ENCODE assay signal across 18 cellular contexts in genomic region chr2:214542866-214543265, GRCh38.
DNase-seq lines count a peak whose midpoint lies in the region; ATAC-seq and TF ChIP-seq lines count a peak whose summit lies in the region.
"Had no signal": no experiment of that assay in that cellular context is flagged by ENCODE, and none has a peak within 500 bp of the region (broad histone marks: within the 10 kb centered on the region; RNA-seq: fewer than 3 reads in every experiment).

No MANE protein-coding gene starts in this region.

- DNase-seq in GM23248 (peak; percentile 69), SJSA1 (ENCODE audit: low read depth in 1 of 2, low spot score in 2 of 2) (peak in 1 of 2 experiments; percentile 57), fibroblast of villous mesenchyme (ENCODE audit: low read depth) (peak; percentile 3), ureter (ENCODE audit: low spot score) (no peak)
- DNase-seq in stimulated activated CD4-positive, alpha-beta T cell treated with anti-CD3 and anti-CD28 coated beads, Interleukin-12 subunit alpha, Interleukin-12 subunit beta, amount 100 ng/mL, for 4 hours = no peak
- DNase-seq: amygdala; CD8-positive, alpha-beta T cell; dermis blood vessel endothelial cell; hippocampal formation; NCI-H1436; SHP77; T-helper 17 cell had no signal

- H3K9ac ChIP-seq in GM23248 = no peak overlapping the region

- H3F3A ChIP-seq in GM23248 (ENCODE audit: insufficient read depth) = peaks cover 8% of the 10 kb centered on the region; the same call in 1 of the 2 replicates

- no peaks in the 10 kb centered on the region for H3K9me2 ChIP-seq in GM23248 (ENCODE audit: insufficient read depth)

- ATAC-seq in GM18498 (IDR thresholded peaks at IDR 0.05; ENCODE audit: unreplicated experiment) (no peak), HG02870 (IDR thresholded peaks at IDR 0.05; ENCODE audit: unreplicated experiment) (no peak)
- ATAC-seq: CD8-positive, alpha-beta T cell; esophagus mucosa; GM12878; left colon; T-helper 17 cell; WTC11 had no signal

- H3K27me3 ChIP-seq in GM23248 (replicated peaks; ENCODE audit: insufficient read depth) (0 out of 2 replicates have a peak, but pooled peaks cover 4% of the 10 kb centered on the region), SJSA1 (replicated peaks) (no peaks in the 10 kb centered on the region)

- TF ChIP-seq CTCF in fibroblast of villous mesenchyme (IDR thresholded peaks at IDR 0.05; ENCODE audit: insufficient read depth, low read depth, low read length) = no peak

- no peak overlapping the region for H2AFZ ChIP-seq in GM23248

- H3K4me3 ChIP-seq in GM23248 (0 out of 2 replicates have a peak overlapping the region, but pooled peaks have one; percentile 28), SJSA1 (no peak overlapping the region), fibroblast of villous mesenchyme (ENCODE audit: low read depth, low read length) (no peak overlapping the region)
- H3K4me3 ChIP-seq: GM12878 had no signal

- peaks cover 16% of the 10 kb centered on the region for H3K4me1 ChIP-seq in GM23248 (ENCODE audit: insufficient read depth)
- H3K4me1 ChIP-seq in SJSA1 (replicated peaks) = peaks cover 23% of the 10 kb centered on the region

- in situ Hi-C loops in GM23248 (cut with MboI) = no loop called here

- H3K9me3 ChIP-seq in GM23248 (ENCODE audit: low read depth) = no peaks in the 10 kb centered on the region
- H3K9me3 ChIP-seq in SJSA1 (replicated peaks) = no peaks in the 10 kb centered on the region

- H3K36me3 ChIP-seq in GM23248 (ENCODE audit: low read depth) = no peaks in the 10 kb centered on the region
- no peaks in the 10 kb centered on the region for H3K36me3 ChIP-seq in SJSA1

- H3K79me2 ChIP-seq in GM23248 (ENCODE audit: insufficient read depth) = no peaks in the 10 kb centered on the region

- H3K4me2 ChIP-seq in GM23248 (ENCODE audit: unreplicated experiment) = peak overlapping the region; percentile 41

- H3K27ac ChIP-seq in GM23248 (peak overlapping the region; percentile 26), SJSA1 (peak overlapping the region; percentile 68)

- no peaks in the 10 kb centered on the region for H4K20me1 ChIP-seq in GM23248 (ENCODE audit: insufficient read depth)

- WGBS in GM23248 (ENCODE audit: low coverage in 1 of 2, low lambda C conversion rate in 2 of 2, missing lambda C conversion rate in 2 of 2), 2 experiments = 57 to 66% methylated on average over 1 of the region's 1 CpG

Comparison
In these comparisons a context has a peak if more than half of its experiments do, and no peak if none do; other contexts are left out.
1. DNase-seq: peak in GM23248 (single experiment) and fibroblast of villous mesenchyme (single experiment); none in ureter (single experiment) and stimulated activated CD4-positive, alpha-beta T cell treated with anti-CD3 and anti-CD28 coated beads, Interleukin-12 subunit alpha, Interleukin-12 subunit beta, amount 100 ng/mL, for 4 hours (single experiment).